ENCODE assay signal across 9 cellular contexts in the genomic region with DNA sequence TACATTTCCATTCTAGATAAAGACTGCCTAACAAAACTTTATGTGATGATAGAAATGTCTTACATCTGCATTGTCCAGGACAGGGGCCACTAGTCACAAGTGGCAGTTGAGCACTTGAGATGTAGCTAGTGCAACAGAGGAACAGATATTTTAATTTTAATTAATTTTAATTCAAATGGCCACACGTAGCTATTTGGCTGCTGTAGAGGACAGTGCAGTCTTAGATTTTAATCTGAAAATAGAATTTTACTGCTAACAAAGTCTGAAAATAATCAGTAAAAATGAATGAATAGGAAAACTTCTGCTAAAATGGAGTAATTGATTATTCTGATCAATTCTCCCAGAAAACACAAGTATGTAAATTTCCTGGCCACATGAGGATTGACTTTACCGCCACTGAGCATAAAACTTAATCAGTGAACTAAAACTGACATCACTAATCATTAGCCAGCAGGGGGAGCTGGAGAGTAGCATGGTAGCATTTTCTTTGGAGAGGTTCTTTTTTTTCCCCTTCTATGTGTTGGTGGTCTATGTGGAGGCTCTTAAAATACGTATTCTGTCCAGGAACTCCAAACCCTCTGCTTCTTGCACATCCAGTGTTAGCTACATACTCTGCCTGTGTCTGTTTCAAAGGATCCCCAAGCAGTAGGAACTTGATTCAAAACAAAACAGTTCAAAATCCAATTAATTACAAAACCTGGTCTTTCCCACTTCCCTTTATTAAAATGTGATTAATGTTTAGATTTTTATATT. TPM values are rescaled to one million over a fixed set of nuclear protein-coding genes. Genes with fewer than 3 reads are reported as not detected.
DNase-seq lines count a peak whose midpoint lies in the region; ATAC-seq and TF ChIP-seq lines count a peak whose summit lies in the region.
"Had no signal": no experiment of that assay in that cellular context is flagged by ENCODE, and none has a peak within 500 bp of the region (broad histone marks: within the 10 kb centered on the region; RNA-seq: fewer than 3 reads in every experiment).

No MANE protein-coding gene starts in this region.

- ATAC-seq in GM19395 (IDR thresholded peaks at IDR 0.05; ENCODE audit: unreplicated experiment): peak; percentile 76
- peak; percentile 62 for ATAC-seq in HG03520 (IDR thresholded peaks at IDR 0.05; ENCODE audit: unreplicated experiment)

- peak overlapping the region; percentile 54 for H2AFZ ChIP-seq in parathyroid adenoma

- H3K27ac Mint-ChIP-seq in Caco-2 (ENCODE audit: unreplicated experiment): no peak overlapping the region
- H3K27ac Mint-ChIP-seq: activated naive CD4-positive, alpha-beta T cell treated with anti-CD3 and anti-CD28 coated beads, Interleukin-2, amount 50 U/mL, for 24 hours had no signal

- no peak overlapping the region for H3K9ac ChIP-seq in parathyroid adenoma

- TF ChIP-seq CTCF in Caco-2 (IDR thresholded peaks at IDR 0.05; ENCODE audit: insufficient read depth in 1 of 2, low read depth in 1 of 2, low read length in 1 of 2, severe bottlenecking in 1 of 2, unreplicated experiment in 1 of 2) (peak; percentile 69 to 89), fibroblast of villous mesenchyme (IDR thresholded peaks at IDR 0.05; ENCODE audit: insufficient read depth, low read depth, low read length) (peak; percentile 89), parathyroid adenoma (IDR thresholded peaks at IDR 0.05) (peak; percentile 89)

- H3K27ac ChIP-seq in parathyroid adenoma: no peak overlapping the region

- H3K36me3 ChIP-seq in Caco-2 (ENCODE audit: control insufficient read depth, insufficient read depth, low read length) (no peaks in the 10 kb centered on the region), parathyroid adenoma (ENCODE audit: control insufficient read depth, insufficient read depth, low read length) (no peaks in the 10 kb centered on the region)

- intact Hi-C loops in Caco-2 (cut with micrococcal nuclease; ENCODE audit: unreplicated experiment): loop anchor here (1.0 to 5.0 kb wide), 6 partner anchors 14 to 302 kb away; a partner anchor contains a TSS

- no peaks in the 10 kb centered on the region for H3K79me2 ChIP-seq in parathyroid adenoma

- no peaks in the 10 kb centered on the region for H3K27me3 ChIP-seq in Caco-2 (replicated peaks; ENCODE audit: control insufficient read depth, insufficient read depth, low read length)
- H3K27me3 ChIP-seq in parathyroid adenoma (ENCODE audit: control insufficient read depth, insufficient read depth, low read length): no peaks in the 10 kb centered on the region

- DNase-seq in Caco-2 (peak; percentile 43 to 75), NCI-H748 treated with DMSO at 0.1 percent for 48 hours (lab: John Stamatoyannopoulos, UW) (peak; percentile 65), activated T-cell treated with anti-CD3 and anti-CD28 coated beads for 4 hours (peak; percentile 30), fibroblast of villous mesenchyme (ENCODE audit: low read depth) (peak; percentile 65), GOT3 (lab: John Stamatoyannopoulos, UW) (no peak)

- H3K27me3 Mint-ChIP-seq in Caco-2 (ENCODE audit: insufficient read depth, unreplicated experiment): no peaks in the 10 kb centered on the region

- H3K4me3 ChIP-seq in Caco-2 (ENCODE audit: low read depth, low read length) (no peak overlapping the region), fibroblast of villous mesenchyme (ENCODE audit: low read depth, low read length) (no peak overlapping the region), parathyroid adenoma (ENCODE audit: low read depth, low read length) (no peak overlapping the region)

- CTCF ChIA-PET in Caco-2 (lab: Charles Lee): interaction anchor here (0.5 kb wide), 2 partner anchors 201 to 302 kb away, joined by 3 read pairs; no protein-coding TSS in a partner anchor

- POLR2A ChIA-PET in Caco-2 (lab: Charles Lee): no interaction called here

- H3K4me2 ChIP-seq in parathyroid adenoma (ENCODE audit: low read length): no peak overlapping the region

- H3K4me3 Mint-ChIP-seq in Caco-2 (ENCODE audit: unreplicated experiment): no peak overlapping the region
- H3K4me3 Mint-ChIP-seq: activated naive CD4-positive, alpha-beta T cell treated with anti-CD3 and anti-CD28 coated beads, Interleukin-2, amount 50 U/mL, for 24 hours had no signal

- no peaks in the 10 kb centered on the region for H3K9me3 Mint-ChIP-seq in Caco-2 (ENCODE audit: unreplicated experiment)
- H3K9me3 Mint-ChIP-seq: activated naive CD4-positive, alpha-beta T cell treated with anti-CD3 and anti-CD28 coated beads, Interleukin-2, amount 50 U/mL, for 24 hours had no signal

- no peaks in the 10 kb centered on the region for H3K4me1 ChIP-seq in Caco-2
- no peaks in the 10 kb centered on the region for H3K4me1 ChIP-seq in parathyroid adenoma

- BruUV-seq in Caco-2 (replicated peaks; lab: Mats Ljungman, UMichigan): no TSS peak

- no peaks in the 10 kb centered on the region for H3K4me1 Mint-ChIP-seq in Caco-2 (ENCODE audit: low read depth, unreplicated experiment)
- H3K4me1 Mint-ChIP-seq: activated naive CD4-positive, alpha-beta T cell treated with anti-CD3 and anti-CD28 coated beads, Interleukin-2, amount 50 U/mL, for 24 hours had no signal

- no peaks in the 10 kb centered on the region for H3K36me3 Mint-ChIP-seq in Caco-2 (ENCODE audit: insufficient read depth, unreplicated experiment)
- H3K36me3 Mint-ChIP-seq: activated naive CD4-positive, alpha-beta T cell treated with anti-CD3 and anti-CD28 coated beads, Interleukin-2, amount 50 U/mL, for 24 hours had no signal

- H3K9me3 ChIP-seq in Caco-2: no peaks in the 10 kb centered on the region
- H3K9me3 ChIP-seq in parathyroid adenoma (ENCODE audit: control insufficient read depth, low read length): no peaks in the 10 kb centered on the region

RNA-seq across cellular contexts. Expression of a gene that starts 52.1 kb away (rescaled TPM):
- total RNA-seq in Caco-2 (2022) (2.9 and 4.1 TPM in 2 replicates), fibroblast of villous mesenchyme (2.6 and 4.7 TPM in 2 replicates)
